In genomic region chr3:16319723-16320122, GRCh38 we compare ENCODE assay signal across 15 cellular contexts. TPM values are rescaled to one million over a fixed set of nuclear protein-coding genes. Genes with fewer than 3 reads are reported as not detected.
DNase-seq lines count a peak whose midpoint lies in the region; ATAC-seq and TF ChIP-seq lines count a peak whose summit lies in the region.
"Had no signal": no experiment of that assay in that cellular context is flagged by ENCODE, and none has a peak within 500 bp of the region (broad histone marks: within the 10 kb centered on the region; RNA-seq: fewer than 3 reads in every experiment).

No MANE protein-coding gene starts in this region.

- no peaks in the 10 kb centered on the region for H3K9me3 Mint-ChIP-seq in activated T-cell treated with anti-CD3 and anti-CD28 coated beads, Interleukin-2, amount 50 U/mL, for 24 hours
- H3K9me3 Mint-ChIP-seq in brain = no peaks in the 10 kb centered on the region
- H3K9me3 Mint-ChIP-seq: HFFc6 had no signal

- in situ Hi-C loops in GM13976 (cut with MboI; ENCODE audit: low sequenced_read_pairs, unreplicated experiment) = no loop called here

- no peaks in the 10 kb centered on the region for H3K9me3 ChIP-seq in T-helper 17 cell (ENCODE audit: control insufficient read depth, low read length, poor library complexity, severe bottlenecking)
- H3K9me3 ChIP-seq in subcutaneous abdominal adipose tissue (ENCODE audit: control insufficient read depth in 5 of 5, low read length in 5 of 5) = no peaks in the 10 kb centered on the region
- H3K9me3 ChIP-seq: stomach had no signal

- peaks cover 7 to 77% (median 67%) of the 10 kb centered on the region in 5 donors for H3K36me3 ChIP-seq in subcutaneous abdominal adipose tissue (ENCODE audit: control insufficient read depth in 5 of 5, insufficient read depth in 5 of 5, low read length in 5 of 5)

- H3K27me3 ChIP-seq in subcutaneous abdominal adipose tissue (ENCODE audit: control insufficient read depth in 5 of 5, insufficient read depth in 4 of 5, low read length in 5 of 5) = no peaks in the 10 kb centered on the region
- H3K27me3 ChIP-seq: stomach had no signal

- peaks cover 97% of the 10 kb centered on the region for H3K36me3 Mint-ChIP-seq in activated T-cell treated with anti-CD3 and anti-CD28 coated beads, Interleukin-2, amount 50 U/mL, for 24 hours (ENCODE audit: low read depth)
- H3K36me3 Mint-ChIP-seq in T-helper 17 cell (ENCODE audit: low read depth) (peaks cover 15% of the 10 kb centered on the region), brain (peaks cover 23% of the 10 kb centered on the region)

- H3K27ac Mint-ChIP-seq in activated T-cell treated with anti-CD3 and anti-CD28 coated beads, Interleukin-2, amount 50 U/mL, for 24 hours = peak overlapping the region; percentile 93
- H3K27ac Mint-ChIP-seq in T-helper 17 cell (peak overlapping the region; percentile 96), brain (peak overlapping the region in 3 of 5 experiments; percentile 8 to 82 (median 55))
- H3K27ac Mint-ChIP-seq: HFFc6 had no signal

- no peak overlapping the region for H3K4me3 Mint-ChIP-seq in activated T-cell treated with anti-CD3 and anti-CD28 coated beads, Interleukin-2, amount 50 U/mL, for 24 hours
- H3K4me3 Mint-ChIP-seq in T-helper 17 cell (peak overlapping the region; percentile 55), brain (no peak overlapping the region)
- H3K4me3 Mint-ChIP-seq: HFFc6 had no signal

- peak overlapping the region; percentile 80 for H3K27ac ChIP-seq in subcutaneous abdominal adipose tissue (ENCODE audit: low read depth, low read length)

- TF ChIP-seq CTCF in brain (conservative IDR thresholded peaks at IDR 0.05) (no peak), GM13976 (IDR thresholded peaks at IDR 0.05; ENCODE audit: borderline replicate concordance, control extremely low read depth, extremely low read depth, insufficient read depth, missing control alignments) (no peak)

- no peak for ATAC-seq in T-helper 17 cell
- ATAC-seq: left cardiac atrium, right cardiac atrium had no signal

- no peaks in the 10 kb centered on the region for H3K27me3 Mint-ChIP-seq in activated T-cell treated with anti-CD3 and anti-CD28 coated beads, Interleukin-2, amount 50 U/mL, for 24 hours
- H3K27me3 Mint-ChIP-seq in T-helper 17 cell (no peaks in the 10 kb centered on the region), brain (no peaks in the 10 kb centered on the region)

- no peak for DNase-seq in activated T-cell treated with anti-CD3 and anti-CD28 coated beads, Interleukin-2, amount 50 U/mL, for 24 hours
- no peak for DNase-seq in activated T-cell treated with anti-CD3 and anti-CD28 coated beads, Interleukin-2, amount 50 U/mL, for 48 hours
- DNase-seq in T-helper 17 cell = no peak
- no peak for DNase-seq in LoVo (ENCODE audit: low spot score)
- DNase-seq in GM13976 (ENCODE audit: low spot score) = no peak
- no peak for DNase-seq in NCI-H226
- DNase-seq: HFFc6, left cardiac atrium, NCI-H1694, NCI-H2227 treated with DMSO at 0.1 percent for 48 hours, occipital lobe, right cardiac atrium had no signal

- H3K9ac ChIP-seq in subcutaneous abdominal adipose tissue (ENCODE audit: low read length in 5 of 5) = no peak overlapping the region

- H3K4me1 Mint-ChIP-seq in activated T-cell treated with anti-CD3 and anti-CD28 coated beads, Interleukin-2, amount 50 U/mL, for 24 hours (ENCODE audit: low read depth) = peaks cover 80% of the 10 kb centered on the region
- H3K4me1 Mint-ChIP-seq in T-helper 17 cell (peaks cover 36% of the 10 kb centered on the region), brain (peaks cover 7% of the 10 kb centered on the region)

- H3K4me1 ChIP-seq in subcutaneous abdominal adipose tissue (ENCODE audit: control insufficient read depth in 5 of 5, insufficient read depth in 5 of 5, low read length in 5 of 5) = peaks cover 6 to 31% (median 27%) of the 10 kb centered on the region in 5 donors

- H3K4me3 ChIP-seq in subcutaneous abdominal adipose tissue (ENCODE audit: low read depth in 1 of 5, low read length in 5 of 5) = no peak overlapping the region
- H3K4me3 ChIP-seq: stomach had no signal

RNA-seq across cellular contexts. Expression of gene OXNAD1, which starts 54.7 kb away (rescaled TPM):
- total RNA-seq in T-helper 17 cell = 10 to 100 TPM; 73.1 to 89.3 TPM
- 3.7 TPM for polyA plus RNA-seq in brain (ENCODE audit: insufficient read depth, low read depth, low replicate concordance)

RNA-seq across cellular contexts. Expression of gene DPH3, which starts 55.0 kb away (rescaled TPM):
- total RNA-seq in T-helper 17 cell = 10 to 100 TPM; 16.1 to 22.8 TPM
- polyA plus RNA-seq in brain (ENCODE audit: insufficient read depth, low read depth, low replicate concordance) = 5.8 TPM
